In the genomic region with DNA sequence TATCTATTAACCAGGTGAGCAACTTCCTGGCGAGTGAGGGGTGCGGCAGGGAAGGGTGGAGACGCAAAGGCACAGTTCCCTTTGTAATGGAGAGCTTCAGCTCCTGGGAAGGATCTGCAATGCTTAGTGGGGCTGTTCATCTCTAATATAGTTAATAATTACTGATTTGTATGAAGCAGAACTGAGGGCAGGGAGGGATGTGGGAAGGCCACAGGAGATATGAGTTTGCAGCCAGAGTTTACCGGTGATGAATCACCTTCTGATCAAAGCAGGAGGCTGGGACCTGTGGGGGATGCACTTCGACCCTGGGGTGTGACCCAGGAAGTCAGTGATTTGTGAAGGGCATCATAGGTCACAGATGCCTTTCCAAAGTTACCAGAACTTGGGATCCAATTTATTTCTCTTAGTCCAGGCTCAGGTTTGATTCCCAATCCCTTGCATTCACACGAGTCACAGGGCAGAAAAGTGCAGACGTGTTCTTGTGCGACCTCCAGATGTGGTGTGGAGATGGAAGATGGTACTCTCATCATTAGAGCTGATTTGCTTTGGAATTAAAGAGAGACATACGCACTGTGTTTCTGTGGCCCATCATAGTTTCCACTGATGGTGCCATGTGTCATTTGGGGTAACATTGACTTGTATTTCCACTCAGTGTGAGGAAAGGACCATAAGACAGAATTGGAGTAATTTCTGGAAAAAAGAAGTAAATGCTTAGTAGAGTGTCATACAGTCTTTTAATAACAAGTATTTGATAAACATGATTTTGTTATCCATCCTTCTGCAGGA, we compare ENCODE assay signal across 10 cellular contexts. TPM values are rescaled to one million over a fixed set of nuclear protein-coding genes. Genes with fewer than 3 reads are reported as not detected.
A peak's percentile ranks its signal among the peaks of the same experiment; 100 is the strongest.
DNase-seq lines count a peak whose midpoint lies in the region; ATAC-seq and TF ChIP-seq lines count a peak whose summit lies in the region.
"Had no signal": no experiment of that assay in that cellular context is flagged by ENCODE, and none has a peak within 500 bp of the region (broad histone marks: within the 10 kb centered on the region; RNA-seq: fewer than 3 reads in every experiment).

No MANE protein-coding gene starts in this region.

- ATAC-seq in GM21825 (IDR thresholded peaks at IDR 0.05; ENCODE audit: unreplicated experiment) (peak; percentile 36), activated B cell treated with CpG ODN at 0.5 μM for 24 hours (ENCODE audit: low read depth) (peak; percentile 44), HG02870 (IDR thresholded peaks at IDR 0.05; ENCODE audit: unreplicated experiment) (no peak), upper lobe of left lung (ENCODE audit: low FRiP score in 2 of 2) (no peak)
- ATAC-seq in natural killer cell treated with Interleukin-12 subunit alpha and Interleukin-12 subunit beta and Interleukin-15 and Interleukin-18, amount 100 ng/mL, for 72 hours = no peak

- H3K36me3 ChIP-seq in DOHH2 (ENCODE audit: control insufficient read depth, low read length) = no peaks in the 10 kb centered on the region
- H3K36me3 ChIP-seq in neuronal stem cell (replicated peaks in 1 of 2; ENCODE audit: control insufficient read depth in 2 of 2, insufficient read depth in 2 of 2, low read length in 2 of 2) = no peaks in the 10 kb centered on the region
- no peaks in the 10 kb centered on the region for H3K36me3 ChIP-seq in upper lobe of left lung

- H3K79me2 ChIP-seq in DOHH2 (ENCODE audit: control insufficient read depth, low read length) = peaks cover 95% of the 10 kb centered on the region

- POLR2A ChIA-PET in activated B cell treated with CpG ODN at 0.5 μM for 24 hours (lab: Charles Lee) (interaction anchor here (0.9 kb wide), 1 partner anchor 55 kb away, joined by 3 read pairs; a partner anchor contains a TSS), RWPE1 (lab: Yijun Ruan, JAX; ENCODE audit: low non-redundant PET) (no interaction called here)

- H3K79me1 ChIP-seq in neuronal stem cell (ENCODE audit: low read depth, low read length) = no peaks in the 10 kb centered on the region

- no peak overlapping the region for H3K4me3 ChIP-seq in DOHH2 (ENCODE audit: low read length)
- H3K4me3 ChIP-seq in neuronal stem cell (ENCODE audit: low read length in 2 of 2) = no peak overlapping the region
- H3K4me3 ChIP-seq in upper lobe of left lung = no peak overlapping the region

- H3K27ac ChIP-seq in DOHH2 (ENCODE audit: low read depth, low read length) (no peak overlapping the region), neuronal stem cell (replicated peaks; ENCODE audit: low read length) (no peak overlapping the region), RWPE1 (no peak overlapping the region; the same call in 1 of the 2 replicates), upper lobe of left lung (peak overlapping the region in 2 of 4 donors; percentile 64 to 77)

- H4K20me1 ChIP-seq in DOHH2 (ENCODE audit: control insufficient read depth, insufficient read depth, low read depth, low read length) = peaks cover 9% of the 10 kb centered on the region; the same call in 1 of the 2 replicates

- no peaks in the 10 kb centered on the region for H3K27me3 Mint-ChIP-seq in activated B cell treated with CpG ODN at 0.5 μM for 24 hours
- no peaks in the 10 kb centered on the region for H3K27me3 Mint-ChIP-seq in natural killer cell treated with Interleukin-12 subunit alpha and Interleukin-12 subunit beta and Interleukin-15 and Interleukin-18, amount 100 ng/mL, for 72 hours

- no peak overlapping the region for H2BK120ac ChIP-seq in neuronal stem cell (ENCODE audit: low read depth, low read length)

- peaks cover 85% of the 10 kb centered on the region for H3K4me1 Mint-ChIP-seq in activated B cell treated with CpG ODN at 0.5 μM for 24 hours
- H3K4me1 Mint-ChIP-seq in natural killer cell treated with Interleukin-12 subunit alpha and Interleukin-12 subunit beta and Interleukin-15 and Interleukin-18, amount 100 ng/mL, for 72 hours (ENCODE audit: low read depth in 2 of 2) = peaks cover 40 to 47% of the 10 kb centered on the region in 2 donors

- no peak for TF ChIP-seq CTCF in DOHH2 (IDR thresholded peaks at IDR 0.05; ENCODE audit: low read depth, low read length, poor library complexity, severe bottlenecking)
- no peak for TF ChIP-seq CTCF in activated B cell treated with CpG ODN at 0.5 μM for 24 hours (IDR thresholded peaks at IDR 0.05)
- no peak for TF ChIP-seq CTCF in RWPE1 (conservative IDR thresholded peaks at IDR 0.05; ENCODE audit: low read depth)
- no peak for TF ChIP-seq CTCF in upper lobe of left lung (IDR thresholded peaks at IDR 0.05)

- no peak overlapping the region for H3K9ac ChIP-seq in neuronal stem cell (ENCODE audit: low read depth, low read length, poor library complexity)

- H3K27ac Mint-ChIP-seq in activated B cell treated with CpG ODN at 0.5 μM for 24 hours = peak overlapping the region; percentile 86
- H3K27ac Mint-ChIP-seq in natural killer cell treated with Interleukin-12 subunit alpha and Interleukin-12 subunit beta and Interleukin-15 and Interleukin-18, amount 100 ng/mL, for 72 hours = peak overlapping the region; percentile 63 to 81

- no peaks in the 10 kb centered on the region for H3K27me3 ChIP-seq in DOHH2 (ENCODE audit: control insufficient read depth, low read length)
- no peaks in the 10 kb centered on the region for H3K27me3 ChIP-seq in neuronal stem cell (ENCODE audit: control insufficient read depth in 3 of 3, insufficient read depth in 3 of 3, low read depth in 1 of 3, low read length in 3 of 3)
- H3K27me3 ChIP-seq in upper lobe of left lung = no peaks in the 10 kb centered on the region

- H3K18ac ChIP-seq in neuronal stem cell (ENCODE audit: low read length) = no peak overlapping the region

- no peaks in the 10 kb centered on the region for H3K9me2 ChIP-seq in DOHH2 (replicated peaks; ENCODE audit: control insufficient read depth, low read length)

- DNase-seq in activated B cell treated with CpG ODN at 0.5 μM for 24 hours (no peak), neuronal stem cell (ENCODE audit: low spot score) (no peak), RWPE1 (ENCODE audit: low spot score) (no peak), upper lobe of left lung (no peak)
- no peak for DNase-seq in natural killer cell treated with Interleukin-12 subunit alpha and Interleukin-12 subunit beta and Interleukin-15 and Interleukin-18, amount 100 ng/mL, for 72 hours (ENCODE audit: low spot score)
- DNase-seq: central memory CD4-positive, alpha-beta T cell; NCI-H774 had no signal

- intact Hi-C loops in activated B cell treated with CpG ODN at 0.5 μM for 24 hours (cut with micrococcal nuclease) = loop anchor here (2.0 to 5.0 kb wide), 4 partner anchors 13 to 69 kb away; no protein-coding TSS in a partner anchor

- H3K4me1 ChIP-seq in DOHH2 (ENCODE audit: control insufficient read depth, low read length) (peaks cover 86% of the 10 kb centered on the region), neuronal stem cell (ENCODE audit: control insufficient read depth in 2 of 2, insufficient read depth in 1 of 2, low read depth in 1 of 2, low read length in 2 of 2) (peaks cover 0 to 2% of the 10 kb centered on the region in 2 donors), upper lobe of left lung (peaks cover 40 to 67% (median 56%) of the 10 kb centered on the region in 4 donors)

- H2BK15ac ChIP-seq in neuronal stem cell (ENCODE audit: low read length) = no peak overlapping the region

- peak overlapping the region; percentile 78; the same call in 1 of the 2 replicates for H3K4me2 ChIP-seq in DOHH2 (ENCODE audit: low read length)
- no peak overlapping the region for H3K4me2 ChIP-seq in neuronal stem cell (ENCODE audit: insufficient read depth, low read length, poor library complexity, severe bottlenecking)

- no peak overlapping the region for H2AK5ac ChIP-seq in neuronal stem cell (ENCODE audit: low read depth, low read length)

- H2BK5ac ChIP-seq in neuronal stem cell (ENCODE audit: low read length) = no peak overlapping the region

- no peak for TF ChIP-seq POLR2A in upper lobe of left lung (IDR thresholded peaks at IDR 0.05)

- H3K4me3 Mint-ChIP-seq in activated B cell treated with CpG ODN at 0.5 μM for 24 hours = peak overlapping the region; percentile 56
- peak overlapping the region; percentile 4 for H3K4me3 Mint-ChIP-seq in natural killer cell treated with Interleukin-12 subunit alpha and Interleukin-12 subunit beta and Interleukin-15 and Interleukin-18, amount 100 ng/mL, for 72 hours

- no peaks in the 10 kb centered on the region for H3K9me3 Mint-ChIP-seq in activated B cell treated with CpG ODN at 0.5 μM for 24 hours
- no peaks in the 10 kb centered on the region for H3K9me3 Mint-ChIP-seq in natural killer cell treated with Interleukin-12 subunit alpha and Interleukin-12 subunit beta and Interleukin-15 and Interleukin-18, amount 100 ng/mL, for 72 hours

- CTCF ChIA-PET in activated B cell treated with CpG ODN at 0.5 μM for 24 hours (lab: Charles Lee) = no interaction called here
- CTCF ChIA-PET in RWPE1 (lab: Yijun Ruan, JAX) = no interaction called here

- WGBS in neuronal stem cell (ENCODE audit: extremely low coverage in 2 of 2, insufficient read length in 2 of 2, insufficient replicate concordance in 1 of 2), 2 donors = no CpG with 5 or more reads among the region's 9 CpGs
- WGBS in upper lobe of left lung, 2 donors = 75 to 76% methylated on average over 9 of the region's 9 CpGs

- no peak overlapping the region for H3K4ac ChIP-seq in neuronal stem cell (ENCODE audit: low read length)

- H3K23ac ChIP-seq in neuronal stem cell (ENCODE audit: low read depth, low read length, poor library complexity) = no peak overlapping the region

- H3K14ac ChIP-seq in neuronal stem cell (ENCODE audit: low read length) = no peak overlapping the region

- H4K8ac ChIP-seq in neuronal stem cell (ENCODE audit: low read depth, low read length) = no peak overlapping the region

- no peak overlapping the region for H2BK12ac ChIP-seq in neuronal stem cell (ENCODE audit: low read length)

- peaks cover 2% of the 10 kb centered on the region; the same call in 1 of the 2 replicates for H3F3A ChIP-seq in DOHH2 (ENCODE audit: control insufficient read depth, insufficient read depth)

- no peaks in the 10 kb centered on the region for H3K36me3 Mint-ChIP-seq in activated B cell treated with CpG ODN at 0.5 μM for 24 hours (ENCODE audit: low read depth)
- H3K36me3 Mint-ChIP-seq in natural killer cell treated with Interleukin-12 subunit alpha and Interleukin-12 subunit beta and Interleukin-15 and Interleukin-18, amount 100 ng/mL, for 72 hours = no peaks in the 10 kb centered on the region

- H2AFZ ChIP-seq in neuronal stem cell (ENCODE audit: low read length) = no peak overlapping the region

- TF ChIP-seq EP300 in upper lobe of left lung (IDR thresholded peaks at IDR 0.05) = no peak

- no peaks in the 10 kb centered on the region for H3K9me3 ChIP-seq in DOHH2 (ENCODE audit: control insufficient read depth, insufficient read depth, low read length)
- H3K9me3 ChIP-seq in neuronal stem cell (replicated peaks in 1 of 2; ENCODE audit: control insufficient read depth in 2 of 2, insufficient read depth in 1 of 2, low read depth in 1 of 2, low read length in 2 of 2) = no peaks in the 10 kb centered on the region
- no peaks in the 10 kb centered on the region for H3K9me3 ChIP-seq in upper lobe of left lung

- H4K91ac ChIP-seq in neuronal stem cell (ENCODE audit: low read depth, low read length, poor library complexity) = no peak overlapping the region

RNA-seq across cellular contexts. Expression of a gene that starts 55.0 kb away (rescaled TPM):
- total RNA-seq in activated B cell treated with CpG ODN at 0.5 μM for 24 hours (44.0 and 46.3 TPM in 2 replicates), upper lobe of left lung (10 to 100 TPM; 17.2 to 27.0 (median 22.7) TPM)
- 10 to 100 TPM; 24.9 to 26.0 TPM for total RNA-seq in natural killer cell treated with Interleukin-12 subunit alpha and Interleukin-12 subunit beta and Interleukin-15 and Interleukin-18, amount 100 ng/mL, for 72 hours
- 2.3 TPM for polyA plus RNA-seq in neuronal stem cell (2013, experiment 1 of 2)
- 2.6 TPM for polyA plus RNA-seq in neuronal stem cell (2013, experiment 2 of 2)

Comparison
In these comparisons a context has a peak if more than half of its experiments do, and no peak if none do; other contexts are left out.
1. ATAC-seq: peak in GM21825 (single experiment) and activated B cell treated with CpG ODN at 0.5 μM for 24 hours (single experiment); none in natural killer cell treated with Interleukin-12 subunit alpha and Interleukin-12 subunit beta and Interleukin-15 and Interleukin-18, amount 100 ng/mL, for 72 hours (0 of 2), HG02870 (single experiment) and upper lobe of left lung (0 of 2).